ENCODE assay signal across 9 cellular contexts in the genomic region with DNA sequence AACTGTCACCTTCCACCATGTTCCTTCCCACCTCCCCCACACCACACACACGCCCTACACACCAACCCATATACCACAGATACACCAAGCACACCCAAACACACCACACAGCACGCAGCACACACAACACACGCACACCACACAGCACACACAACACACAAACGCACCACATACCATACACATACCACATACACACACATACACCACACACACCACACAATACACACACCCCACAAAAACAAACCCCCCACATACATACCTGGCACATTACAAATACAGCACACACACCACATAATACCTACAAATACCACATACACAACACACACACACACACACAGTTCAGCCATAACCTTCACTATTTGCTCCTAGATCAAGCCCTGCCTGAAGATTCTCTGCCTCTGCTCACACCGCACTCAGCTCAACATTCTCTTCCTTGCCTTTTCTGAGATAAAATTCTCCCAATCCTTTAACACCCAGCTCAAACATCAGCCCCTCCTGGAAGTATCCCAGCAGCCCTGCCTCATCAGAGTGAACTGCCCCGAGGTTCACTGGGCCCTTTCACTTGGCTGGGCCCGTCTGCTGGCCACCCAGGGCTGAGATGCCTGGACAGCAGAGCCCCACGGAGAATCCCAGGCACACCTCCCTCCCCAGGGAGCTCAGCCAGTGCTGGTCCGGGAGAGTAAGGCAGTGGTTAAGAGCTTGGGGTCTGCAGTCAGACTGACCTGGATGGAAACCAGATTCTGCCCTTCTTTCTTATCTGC. TPM values are rescaled to one million over a fixed set of nuclear protein-coding genes. Genes with fewer than 3 reads are reported as not detected.
DNase-seq lines count a peak whose midpoint lies in the region; ATAC-seq, FAIRE-seq and TF ChIP-seq lines count a peak whose summit lies in the region.
"Had no signal": no experiment of that assay in that cellular context is flagged by ENCODE, and none has a peak within 500 bp of the region (broad histone marks: within the 10 kb centered on the region; RNA-seq: fewer than 3 reads in every experiment).

No MANE protein-coding gene starts in this region.

- no peak for TF ChIP-seq CTCF in mammary epithelial cell (conservative IDR thresholded peaks at IDR 0.05 in 1 of 2, IDR thresholded peaks at IDR 0.05 in 1 of 2; ENCODE audit: extremely low read depth in 1 of 2, insufficient read depth in 1 of 2, low read depth in 1 of 2, low read length in 2 of 2)
- TF ChIP-seq CTCF in brain microvascular endothelial cell (IDR thresholded peaks at IDR 0.05; ENCODE audit: low read depth, low read length, missing control alignments): no peak

- H3K18ac ChIP-seq in mesenchymal stem cell (ENCODE audit: low read depth in 1 of 2, low read length in 2 of 2): peak overlapping the region in 1 of 2 experiments; percentile 77

- no TSS peak for BruUV-seq in mammary epithelial cell (replicated peaks; lab: Mats Ljungman, UMichigan)

- peak overlapping the region in 1 of 2 experiments; percentile 85 for H3K23ac ChIP-seq in mesenchymal stem cell (ENCODE audit: low read length in 2 of 2)

- no peaks in the 10 kb centered on the region for H3K79me2 ChIP-seq in mammary epithelial cell (ENCODE audit: insufficient read depth, low read length)

- peaks cover 24% of the 10 kb centered on the region for H3K4me1 Mint-ChIP-seq in activated T-cell treated with anti-CD3 and anti-CD28 coated beads, Interleukin-2, amount 50 U/mL, for 24 hours (ENCODE audit: low read depth)

- 93% methylated on average over 9 of the region's 9 CpGs for WGBS in mammary epithelial cell (ENCODE audit: low coverage, missing lambda C conversion rate)
- WGBS in mesenchymal stem cell: 88% methylated on average over 9 of the region's 9 CpGs

- H3K27ac Mint-ChIP-seq in activated T-cell treated with anti-CD3 and anti-CD28 coated beads, Interleukin-2, amount 50 U/mL, for 24 hours: peak overlapping the region; percentile 84

- CTCF ChIA-PET in mammary epithelial cell (lab: Charles Lee; ENCODE audit: low non-redundant PET): no interaction called here

- H3K27me3 ChIP-seq in mammary epithelial cell (ENCODE audit: insufficient read depth, low read length): no peaks in the 10 kb centered on the region
- H3K27me3 ChIP-seq in mesenchymal stem cell (ENCODE audit: control insufficient read depth in 1 of 2, insufficient read depth in 1 of 2, low read length in 2 of 2): no peaks in the 10 kb centered on the region
- no peaks in the 10 kb centered on the region for H3K27me3 ChIP-seq in brain microvascular endothelial cell (replicated peaks)

- peaks cover 86% of the 10 kb centered on the region for H3K36me3 Mint-ChIP-seq in activated T-cell treated with anti-CD3 and anti-CD28 coated beads, Interleukin-2, amount 50 U/mL, for 24 hours (ENCODE audit: low read depth)

- H3K27me3 Mint-ChIP-seq in activated T-cell treated with anti-CD3 and anti-CD28 coated beads, Interleukin-2, amount 50 U/mL, for 24 hours: no peaks in the 10 kb centered on the region

- H3K4me3 ChIP-seq in mammary epithelial cell (replicated peaks in 1 of 3; ENCODE audit: insufficient read depth in 1 of 3, low read depth in 2 of 3, low read length in 3 of 3): no peak overlapping the region
- H3K4me3 ChIP-seq in mesenchymal stem cell (ENCODE audit: insufficient read depth in 1 of 2, low read depth in 1 of 2, low read length in 2 of 2): no peak overlapping the region
- H3K4me3 ChIP-seq in brain microvascular endothelial cell (ENCODE audit: low read depth, low read length): no peak overlapping the region

- ATAC-seq in GM19328 (IDR thresholded peaks at IDR 0.05; ENCODE audit: unreplicated experiment): no peak

- H2BK12ac ChIP-seq in mesenchymal stem cell (ENCODE audit: low read length in 2 of 2): peak overlapping the region; percentile 66 to 67

- peak; percentile 87 for FAIRE-seq in urothelium cell line (lab: Jason Lieb, UNC)

- no peak overlapping the region for H2BK120ac ChIP-seq in mesenchymal stem cell (ENCODE audit: low read depth, low read length)

- H4K91ac ChIP-seq in mesenchymal stem cell (ENCODE audit: low read length): no peak overlapping the region

- H3K4me3 Mint-ChIP-seq in activated T-cell treated with anti-CD3 and anti-CD28 coated beads, Interleukin-2, amount 50 U/mL, for 24 hours: no peak overlapping the region

- H3K27ac ChIP-seq in mammary epithelial cell (ENCODE audit: insufficient read depth, low read depth, low read length) (no peak overlapping the region), mesenchymal stem cell (ENCODE audit: low read length, poor library complexity, severe bottlenecking) (no peak overlapping the region), brain microvascular endothelial cell (no peak overlapping the region)

- no peaks in the 10 kb centered on the region for H4K20me1 ChIP-seq in mammary epithelial cell (ENCODE audit: insufficient read depth, low read length)

- no peaks in the 10 kb centered on the region for H3K79me1 ChIP-seq in mesenchymal stem cell (replicated peaks; ENCODE audit: low read length, poor library complexity, severe bottlenecking)

- dilution Hi-C loops in mammary epithelial cell (cut with HindIII; ENCODE audit: low sequenced_read_pairs): no loop called here

- intact Hi-C loops in mammary epithelial cell (cut with micrococcal nuclease): no loop called here

- H2AK5ac ChIP-seq in mesenchymal stem cell (ENCODE audit: low read length, severe bottlenecking): no peak overlapping the region

- peak overlapping the region; percentile 49 for H3K4me2 ChIP-seq in mammary epithelial cell (ENCODE audit: insufficient read depth, low read depth, low read length)
- H3K4me2 ChIP-seq in mesenchymal stem cell (ENCODE audit: low read length, poor library complexity, severe bottlenecking): no peak overlapping the region

- peak overlapping the region; percentile 53 for H4K8ac ChIP-seq in mesenchymal stem cell (ENCODE audit: low read length)

- in situ Hi-C loops in mammary epithelial cell (cut with MboI; ENCODE audit: low sequenced_read_pairs in 2 of 2): no loop called here
- in situ Hi-C loops in brain microvascular endothelial cell (cut with HindIII; ENCODE audit: low pct_ligation_motif_present, low sequenced_read_pairs): no loop called here

- no peaks in the 10 kb centered on the region for H3K36me3 ChIP-seq in mammary epithelial cell (ENCODE audit: insufficient read depth, low read length)
- H3K36me3 ChIP-seq in mesenchymal stem cell (ENCODE audit: control insufficient read depth in 1 of 2, insufficient read depth in 2 of 2, low read depth in 1 of 2, low read length in 2 of 2): peaks cover 11 to 57% of the 10 kb centered on the region in 2 experiments
- H3K36me3 ChIP-seq in brain microvascular endothelial cell (replicated peaks): peaks cover 2% of the 10 kb centered on the region

- no peak overlapping the region for H2BK15ac ChIP-seq in mesenchymal stem cell (ENCODE audit: low read depth, poor library complexity, severe bottlenecking)

- no peaks in the 10 kb centered on the region for H3K9me3 Mint-ChIP-seq in activated T-cell treated with anti-CD3 and anti-CD28 coated beads, Interleukin-2, amount 50 U/mL, for 24 hours

- DNase-seq in activated T-cell treated with anti-CD3 and anti-CD28 coated beads, Interleukin-2, amount 50 U/mL, for 24 hours: no peak
- no peak for DNase-seq in activated T-cell treated with anti-CD3 and anti-CD28 coated beads, Interleukin-2, amount 50 U/mL, for 48 hours
- DNase-seq in mammary epithelial cell (no peak), mesenchymal stem cell (no peak), urothelium cell line (ENCODE audit: low spot score) (no peak), brain microvascular endothelial cell (no peak), NCI-H1930 (lab: John Stamatoyannopoulos, UW) (no peak)
- DNase-seq: MM.1S had no signal

- H3K14ac ChIP-seq in mesenchymal stem cell (ENCODE audit: low read length in 2 of 2): peak overlapping the region in 1 of 2 experiments; percentile 94

- no peak overlapping the region for H3K4ac ChIP-seq in mesenchymal stem cell (ENCODE audit: low read depth in 1 of 2, low read length in 2 of 2)

- no peaks in the 10 kb centered on the region for H3K9me3 ChIP-seq in mammary epithelial cell (replicated peaks; ENCODE audit: insufficient read depth, low read length)
- no peaks in the 10 kb centered on the region for H3K9me3 ChIP-seq in mesenchymal stem cell (ENCODE audit: control insufficient read depth, low read length)

- H2AFZ ChIP-seq in mammary epithelial cell (ENCODE audit: low read depth, low read length) (peak overlapping the region; percentile 70), mesenchymal stem cell (ENCODE audit: low read depth, low read length) (no peak overlapping the region)

- H2BK5ac ChIP-seq in mesenchymal stem cell (ENCODE audit: low read depth, low read length, poor library complexity, severe bottlenecking): no peak overlapping the region

- no peak overlapping the region for H3K9ac ChIP-seq in mammary epithelial cell (ENCODE audit: insufficient read depth, low read length)
- peak overlapping the region; percentile 66 for H3K9ac ChIP-seq in mesenchymal stem cell (ENCODE audit: low read length)

- H3K4me1 ChIP-seq in mammary epithelial cell (ENCODE audit: insufficient read depth, low read length) (peaks cover 12% of the 10 kb centered on the region), mesenchymal stem cell (ENCODE audit: control insufficient read depth, insufficient read depth, low read depth, low read length) (peaks cover 10% of the 10 kb centered on the region)

RNA-seq across cellular contexts. Expression of a gene that starts 31.9 kb away (rescaled TPM):
- total RNA-seq in mammary epithelial cell: 10 to 100 TPM in 1 of 2 donors, 1 to 10 TPM in 1; 7.3 to 24.0 TPM
- polyA plus RNA-seq in mammary epithelial cell: 44.5 TPM
- 35.7 TPM for polyA minus RNA-seq in mammary epithelial cell
- polyA plus RNA-seq in mesenchymal stem cell (2013, experiment 1 of 2): 37.6 TPM
- 39.4 TPM for polyA plus RNA-seq in mesenchymal stem cell (2013, experiment 2 of 2)
